12 cellular contexts compared by ENCODE assay signal in genomic region chr9:70519912-70520724, GRCh38.
DNase-seq lines count a peak whose midpoint lies in the region; ATAC-seq lines count a peak whose summit lies in the region.
"Had no signal": no experiment of that assay in that cellular context is flagged by ENCODE, and none has a peak within 500 bp of the region (broad histone marks: within the 10 kb centered on the region; RNA-seq: fewer than 3 reads in every experiment).

No MANE protein-coding gene starts in this region.

- H3K27me3 ChIP-seq in H7 (ENCODE audit: control insufficient read depth, insufficient read depth, low read length): no peaks in the 10 kb centered on the region

- in situ Hi-C loops in SK-MEL-5 (cut with HindIII; ENCODE audit: low pct_unique_long_range_greater_than_20kb, low sequenced_read_pairs): no loop called here

- peak; percentile 76 for DNase-seq in DMS 273 (lab: John Stamatoyannopoulos, UW; ENCODE audit: unreplicated experiment)
- DNase-seq in SK-MEL-5 (ENCODE audit: low read depth, low spot score): peak; percentile 65
- no peak for DNase-seq in H7
- DNase-seq in NCI-H2081 (lab: John Stamatoyannopoulos, UW): no peak
- no peak for DNase-seq in NCI-H1092 (lab: John Stamatoyannopoulos, UW)
- DNase-seq in NCI-H226: no peak
- DNase-seq: aorta, NCI-H146, T1000 had no signal

- H3K36me3 ChIP-seq in H7 (replicated peaks; ENCODE audit: control insufficient read depth, insufficient read depth, low read length): no peaks in the 10 kb centered on the region

- ATAC-seq in GM18907 (IDR thresholded peaks at IDR 0.05; ENCODE audit: unreplicated experiment) (peak; percentile 81), HG02840 (IDR thresholded peaks at IDR 0.05; ENCODE audit: low FRiP score, unreplicated experiment) (peak; percentile 66)
- ATAC-seq: HCT116 had no signal

- H3K4me3 ChIP-seq in H7 (ENCODE audit: insufficient read depth, low read depth, low read length): no peak overlapping the region

Comparison
In these comparisons a context has a peak if more than half of its experiments do, and no peak if none do; other contexts are left out.
1. DNase-seq: peak in DMS 273 (single experiment) and SK-MEL-5 (single experiment); none in H7 (single experiment), NCI-H2081 (0 of 2), NCI-H1092 (single experiment) and NCI-H226 (single experiment).